Comparison of ENCODE assay signal across 12 cellular contexts in the genomic region with DNA sequence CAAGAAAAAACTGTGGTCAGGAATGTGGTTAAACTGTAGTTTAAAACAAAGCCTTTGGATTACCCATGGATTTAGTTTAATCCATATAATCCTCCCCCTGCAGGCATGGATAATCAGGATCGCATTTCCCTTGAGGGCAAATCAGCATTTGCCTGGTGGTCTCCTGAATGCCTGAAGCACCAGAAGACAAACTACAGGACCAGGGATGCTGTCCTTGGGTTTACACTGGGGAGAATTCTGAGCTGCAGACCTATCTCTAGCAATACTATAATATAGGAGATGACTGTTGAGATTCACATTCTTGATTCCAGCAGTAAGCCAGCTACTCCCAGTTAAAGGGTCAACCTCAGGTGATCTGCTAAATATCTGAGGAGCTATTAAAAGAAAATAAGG. TPM values are rescaled to one million over a fixed set of nuclear protein-coding genes. Genes with fewer than 3 reads are reported as not detected.
DNase-seq lines count a peak whose midpoint lies in the region; ATAC-seq lines count a peak whose summit lies in the region.
"Had no signal": no experiment of that assay in that cellular context is flagged by ENCODE, and none has a peak within 500 bp of the region (broad histone marks: within the 10 kb centered on the region; RNA-seq: fewer than 3 reads in every experiment).

No MANE protein-coding gene starts in this region.

- H3K4me3 ChIP-seq in thymus (ENCODE audit: low read length), result no peak overlapping the region

- H3K9me3 ChIP-seq in T-helper 17 cell (ENCODE audit: control insufficient read depth, low read length, poor library complexity, severe bottlenecking) (no peaks in the 10 kb centered on the region), thymus (ENCODE audit: control insufficient read depth) (no peaks in the 10 kb centered on the region)

- peaks cover 11% of the 10 kb centered on the region for H3K4me1 Mint-ChIP-seq in T-helper 17 cell

- no peak for ATAC-seq in T-helper 17 cell
- no peak for ATAC-seq in HG02642 (IDR thresholded peaks at IDR 0.05; ENCODE audit: poor library complexity, unreplicated experiment)
- ATAC-seq: natural killer cell treated with Interleukin-12 subunit alpha and Interleukin-12 subunit beta and Interleukin-15 and Interleukin-18, amount 100 ng/mL, for 72 hours had no signal

- H3K36me3 ChIP-seq in thymus (ENCODE audit: control insufficient read depth, insufficient read depth), result peaks cover 9% of the 10 kb centered on the region

- no peaks in the 10 kb centered on the region for H3K4me1 ChIP-seq in thymus (ENCODE audit: control insufficient read depth, insufficient read depth, low read length)

- 98% methylated on average over 1 of the region's 1 CpG for WGBS in thymus

- H3K4me3 Mint-ChIP-seq in T-helper 17 cell, result no peak overlapping the region
- H3K4me3 Mint-ChIP-seq: natural killer cell treated with Interleukin-12 subunit alpha and Interleukin-12 subunit beta and Interleukin-15 and Interleukin-18, amount 100 ng/mL, for 72 hours had no signal

- DNase-seq in HT-29 (ENCODE audit: low spot score), result peak; percentile 19
- DNase-seq in T-helper 17 cell, result no peak
- DNase-seq in islet precursor cell, result peak; percentile 62
- DNase-seq in activated naive CD4-positive, alpha-beta T cell treated with anti-CD3 and anti-CD28 coated beads, Interleukin-2, amount 50 U/mL, for 16 hours, result no peak
- no peak for DNase-seq in stimulated activated CD4-positive, alpha-beta T cell treated with anti-CD3 and anti-CD28 coated beads, Interleukin-1b, Interleukin-23, amount 100 ng/mL, for 48 hours
- DNase-seq: activated CD4-positive, alpha-beta T cell treated with anti-CD3 and anti-CD28 coated beads for 48 hours; activated T-cell treated with anti-CD3 and anti-CD28 coated beads, Interleukin-2, amount 50 U/mL, for 48 hours; amniotic stem cell; NCI-H2029 treated with DMSO at 0.1 percent for 48 hours had no signal

- H3K27ac ChIP-seq in thymus (ENCODE audit: low read depth), result peak overlapping the region; percentile 52

- H3K27ac Mint-ChIP-seq in T-helper 17 cell, result peak overlapping the region; percentile 44
- H3K27ac Mint-ChIP-seq: natural killer cell treated with Interleukin-12 subunit alpha and Interleukin-12 subunit beta and Interleukin-15 and Interleukin-18, amount 100 ng/mL, for 72 hours had no signal

- peaks cover 2% of the 10 kb centered on the region for H3K36me3 Mint-ChIP-seq in T-helper 17 cell (ENCODE audit: low read depth)

- H3K27me3 Mint-ChIP-seq in T-helper 17 cell, result no peaks in the 10 kb centered on the region
- H3K27me3 Mint-ChIP-seq: natural killer cell treated with Interleukin-12 subunit alpha and Interleukin-12 subunit beta and Interleukin-15 and Interleukin-18, amount 100 ng/mL, for 72 hours had no signal

- H3K27me3 ChIP-seq in thymus (ENCODE audit: control insufficient read depth, insufficient read depth), result no peaks in the 10 kb centered on the region

RNA-seq across cellular contexts. Expression of gene PIK3CB, which starts 10.6 kb away (rescaled TPM):
- 8.6 and 10.3 TPM in 2 replicates for total RNA-seq in HT-29 (2014; rRNA removed; shearing (Covaris generic))
- total RNA-seq in T-helper 17 cell, result 10 to 100 TPM; 26.5 to 36.2 TPM
- polyA plus RNA-seq in thymus, result 20.2 TPM

Comparison
In these comparisons a context has a peak if more than half of its experiments do, and no peak if none do; other contexts are left out.
1. DNase-seq: peak in HT-29 (single experiment) and islet precursor cell (single experiment); none in T-helper 17 cell (0 of 3), activated naive CD4-positive, alpha-beta T cell treated with anti-CD3 and anti-CD28 coated beads, Interleukin-2, amount 50 U/mL, for 16 hours (single experiment) and stimulated activated CD4-positive, alpha-beta T cell treated with anti-CD3 and anti-CD28 coated beads, Interleukin-1b, Interleukin-23, amount 100 ng/mL, for 48 hours (single experiment).